In genomic region chr4:74474345-74475099, GRCh38 we compare ENCODE assay signal across 16 cellular contexts. TPM values are rescaled to one million over a fixed set of nuclear protein-coding genes. Genes with fewer than 3 reads are reported as not detected.
DNase-seq lines count a peak whose midpoint lies in the region; ATAC-seq, FAIRE-seq and TF ChIP-seq lines count a peak whose summit lies in the region.
"Had no signal": no experiment of that assay in that cellular context is flagged by ENCODE, and none has a peak within 500 bp of the region (broad histone marks: within the 10 kb centered on the region; RNA-seq: fewer than 3 reads in every experiment).

No MANE protein-coding gene starts in this region.

- 70% methylated on average over 2 of the region's 4 CpGs; no CpG with 5 or more reads in 1 of the 2 experiments for WGBS in IMR-90 (ENCODE audit: extremely low coverage in 2 of 2, insufficient read length in 1 of 2), 2 experiments

- peak overlapping the region; percentile 71 for H3K27ac ChIP-seq in ACC112 (ENCODE audit: low read depth, low read length)
- H3K27ac ChIP-seq in IMR-90 (ENCODE audit: insufficient read depth, low read length): no peak overlapping the region
- H3K27ac ChIP-seq: ovary had no signal

- ATAC-seq in IMR-90 (ENCODE audit: low read depth) (peak; percentile 69), GM18909 (IDR thresholded peaks at IDR 0.05; ENCODE audit: poor library complexity, unreplicated experiment) (no peak)
- ATAC-seq in activated CD8-positive, alpha-beta memory T cell treated with anti-CD3 and anti-CD28 coated beads, Interleukin-2, amount 10 ng/mL, durations not matched to agents 7 days and 5 days: no peak

- peak overlapping the region; percentile 51; the same call in 1 of the 2 replicates for H3K18ac ChIP-seq in IMR-90 (ENCODE audit: low read depth, low read length)

- TF ChIP-seq POLR2A in IMR-90 (IDR thresholded peaks at IDR 0.05; ENCODE audit: low read depth, low read length): no peak

- H3K4me2 ChIP-seq in IMR-90 (ENCODE audit: low read depth, low read length): peak overlapping the region; percentile 78; the same call in 1 of the 2 replicates

- FAIRE-seq in urothelium cell line (lab: Jason Lieb, UNC): no peak

- H3K23ac ChIP-seq in IMR-90 (ENCODE audit: low read depth, low read length): 0 out of 2 replicates have a peak overlapping the region, but pooled peaks have one; percentile 15

- H2AFZ ChIP-seq in ACC112 (ENCODE audit: low read length, unreplicated experiment): no peak overlapping the region
- peak overlapping the region; percentile 54 for H2AFZ ChIP-seq in IMR-90 (replicated peaks; ENCODE audit: low read length, poor library complexity)

- H3K9me3 ChIP-seq in IMR-90 (ENCODE audit: control insufficient read depth, insufficient read depth, low read length): no peaks in the 10 kb centered on the region
- H3K9me3 ChIP-seq: Caco-2, MG63, ovary had no signal

- no peaks in the 10 kb centered on the region for H3K36me3 Mint-ChIP-seq in activated CD8-positive, alpha-beta memory T cell treated with anti-CD3 and anti-CD28 coated beads, Interleukin-2, amount 10 ng/mL, durations not matched to agents 7 days and 5 days

- peak overlapping the region; percentile 60 for H2BK20ac ChIP-seq in IMR-90 (ENCODE audit: low read depth, low read length)

- H3K79me2 ChIP-seq in ACC112 (ENCODE audit: control insufficient read depth, insufficient read depth, low read length, unreplicated experiment): no peaks in the 10 kb centered on the region

- H3K79me1 ChIP-seq in IMR-90 (ENCODE audit: low read depth in 1 of 2, low read length in 2 of 2): no peaks in the 10 kb centered on the region

- peak overlapping the region; percentile 27 to 47; a peak in 2 of 4 replicates for H4K8ac ChIP-seq in IMR-90 (ENCODE audit: low read depth in 2 of 2, low read length in 2 of 2)

- no TSS peak for BruUV-seq in IMR-90 (replicated peaks; lab: Mats Ljungman, UMichigan)

- peaks cover 4% of the 10 kb centered on the region; the same call in 1 of the 2 replicates for H3K9me1 ChIP-seq in IMR-90 (ENCODE audit: insufficient read depth, low read length)

- no peak for TF ChIP-seq CTCF in IMR-90 (conservative IDR thresholded peaks at IDR 0.05; ENCODE audit: low read depth, low read length)
- no peak for TF ChIP-seq CTCF in epithelial cell of esophagus (IDR thresholded peaks at IDR 0.05; ENCODE audit: insufficient read depth, low read depth, low read length, missing control alignments)

- peak overlapping the region; percentile 44; the same call in 1 of the 2 replicates for H4K5ac ChIP-seq in IMR-90 (ENCODE audit: low read depth, low read length)

- no peak overlapping the region for H3K27ac Mint-ChIP-seq in activated CD8-positive, alpha-beta memory T cell treated with anti-CD3 and anti-CD28 coated beads, Interleukin-2, amount 10 ng/mL, durations not matched to agents 7 days and 5 days

- H3K36me3 ChIP-seq in ACC112 (ENCODE audit: insufficient read depth, low read length) (no peaks in the 10 kb centered on the region), IMR-90 (ENCODE audit: control insufficient read depth, insufficient read depth, low read length) (no peaks in the 10 kb centered on the region)
- H3K36me3 ChIP-seq: MG63, ovary had no signal

- peaks cover 31% of the 10 kb centered on the region for H3K4me1 ChIP-seq in ACC112 (ENCODE audit: control insufficient read depth, insufficient read depth, low read length, unreplicated experiment)
- peaks cover 9% of the 10 kb centered on the region for H3K4me1 ChIP-seq in IMR-90 (ENCODE audit: control insufficient read depth, insufficient read depth, low read length)

- H2BK5ac ChIP-seq in IMR-90 (ENCODE audit: low read depth, low read length, poor library complexity, severe bottlenecking): peak overlapping the region; percentile 89

- DNase-seq in IMR-90 (peak; percentile 77), epithelial cell of esophagus (ENCODE audit: low read depth) (peak; percentile 53), lung microvascular endothelial cell (ENCODE audit: low read depth in 2 of 2) (peak; percentile 40 to 92), NCI-H446 (lab: John Stamatoyannopoulos, UW) (no peak), urothelium cell line (ENCODE audit: low spot score) (no peak)
- no peak for DNase-seq in activated CD8-positive, alpha-beta memory T cell treated with anti-CD3 and anti-CD28 coated beads, Interleukin-2, amount 10 ng/mL, durations not matched to agents 7 days and 5 days
- DNase-seq: activated effector memory CD4-positive, alpha-beta T cell treated with Interleukin-2 at 50 U/mL for 16 hours; Caco-2; MG63; NCI-H2029; NCI-H69; ovary; stimulated activated CD4-positive, alpha-beta T cell treated with anti-CD3 and anti-CD28 coated beads, Interleukin-12 subunit alpha, Interleukin-12 subunit beta, amount 100 ng/mL, for 4 hours had no signal

- no peak overlapping the region for H3K4me3 ChIP-seq in ACC112 (ENCODE audit: low read depth, low read length)
- H3K4me3 ChIP-seq in IMR-90 (ENCODE audit: insufficient read depth, low read depth, low read length): no peak overlapping the region; the same call in 1 of the 2 replicates
- H3K4me3 ChIP-seq in epithelial cell of esophagus (ENCODE audit: low read length): no peak overlapping the region
- H3K4me3 ChIP-seq: MG63, ovary had no signal

- no peak overlapping the region for H2AK9ac ChIP-seq in IMR-90 (replicated peaks; ENCODE audit: low read depth, low read length, poor library complexity)

- H3K9me3 Mint-ChIP-seq in activated CD8-positive, alpha-beta memory T cell treated with anti-CD3 and anti-CD28 coated beads, Interleukin-2, amount 10 ng/mL, durations not matched to agents 7 days and 5 days (ENCODE audit: low read depth): no peaks in the 10 kb centered on the region

- peak overlapping the region; percentile 27; the same call in 1 of the 2 replicates for H2AK5ac ChIP-seq in IMR-90 (ENCODE audit: low read depth, low read length)

- peak overlapping the region; percentile 76; the same call in 1 of the 2 replicates for H2BK120ac ChIP-seq in IMR-90 (ENCODE audit: low read depth, low read length)

- H3K14ac ChIP-seq in IMR-90 (replicated peaks; ENCODE audit: low read depth, low read length): peak overlapping the region; percentile 58; the same call in 1 of the 2 replicates

- 0 out of 2 replicates have a peak overlapping the region, but pooled peaks have one; percentile 14 for H4K91ac ChIP-seq in IMR-90 (ENCODE audit: insufficient read depth, low read depth, low read length)

- CTCF ChIA-PET in IMR-90 (lab: Yijun Ruan, JAX): interaction anchor here (0.6 kb wide), 1 partner anchor 35 kb away, joined by 3 read pairs; no protein-coding TSS in a partner anchor
- CTCF ChIA-PET in activated CD8-positive, alpha-beta memory T cell treated with anti-CD3 and anti-CD28 coated beads, Interleukin-2, amount 10 ng/mL, durations not matched to agents 7 days and 5 days (lab: Charles Lee): no interaction called here

- dilution Hi-C loops in IMR-90 (cut with HindIII; ENCODE audit: low sequenced_read_pairs, unreplicated experiment): no loop called here

- H3K4me3 Mint-ChIP-seq in activated CD8-positive, alpha-beta memory T cell treated with anti-CD3 and anti-CD28 coated beads, Interleukin-2, amount 10 ng/mL, durations not matched to agents 7 days and 5 days: no peak overlapping the region

- H4K20me1 ChIP-seq in IMR-90 (ENCODE audit: insufficient read depth, low read length): no peaks in the 10 kb centered on the region

- in situ Hi-C loops in IMR-90 (cut with MboI; ENCODE audit: low sequenced_read_pairs): no loop called here

- POLR2A ChIA-PET in IMR-90 (lab: Charles Lee; ENCODE audit: unreplicated experiment): no interaction called here

- H3K27me3 Mint-ChIP-seq in activated CD8-positive, alpha-beta memory T cell treated with anti-CD3 and anti-CD28 coated beads, Interleukin-2, amount 10 ng/mL, durations not matched to agents 7 days and 5 days: peaks cover 20% of the 10 kb centered on the region

- no peak for TF ChIP-seq RAD21 in IMR-90 (IDR thresholded peaks at IDR 0.05; ENCODE audit: low read length)

- H3K56ac ChIP-seq in IMR-90 (ENCODE audit: extremely low read depth, insufficient read depth, low read length): peak overlapping the region; percentile 20; the same call in 1 of the 2 replicates

- peak overlapping the region; percentile 50 for H2BK15ac ChIP-seq in IMR-90 (ENCODE audit: low read depth, low read length)

- intact Hi-C loops in IMR-90 (cut with micrococcal nuclease): no loop called here

- H3K9ac ChIP-seq in IMR-90 (ENCODE audit: low read depth, low read length): no peak overlapping the region

- H3K4ac ChIP-seq in IMR-90 (ENCODE audit: low read depth, low read length): peak overlapping the region; percentile 27; the same call in 1 of the 2 replicates

- H3K27me3 ChIP-seq in ACC112 (ENCODE audit: insufficient read depth, low read length) (no peaks in the 10 kb centered on the region), IMR-90 (ENCODE audit: control insufficient read depth, insufficient read depth, low read length) (no peaks in the 10 kb centered on the region)
- H3K27me3 ChIP-seq: MG63, ovary had no signal

- no peaks in the 10 kb centered on the region for H3K4me1 Mint-ChIP-seq in activated CD8-positive, alpha-beta memory T cell treated with anti-CD3 and anti-CD28 coated beads, Interleukin-2, amount 10 ng/mL, durations not matched to agents 7 days and 5 days

TF ChIP-seq in IMR-90, 13 proteins besides CTCF, POLR2A, EP300 and RAD21:
- TF ChIP-seq RFX5 (IDR thresholded peaks at IDR 0.05; ENCODE audit: low read depth, low read length): no peak
- no peak for TF ChIP-seq MAFK (IDR thresholded peaks at IDR 0.05; ENCODE audit: low read depth, low read length)
- no peak for TF ChIP-seq MAZ (IDR thresholded peaks at IDR 0.05; ENCODE audit: borderline replicate concordance, low read depth, low read length)
TF ChIP-seq in IMR-90: peak in this region for 0.

RNA-seq across cellular contexts. Expression of gene AREG, which starts 29.6 kb away (rescaled TPM):
- 0.18 and 0.28 TPM in 2 replicates for total RNA-seq in IMR-90 (2012; rRNA removed)
- polyA plus RNA-seq in IMR-90 (2012; rRNA removed): 0.17 and 0.30 TPM in 2 replicates
- 1.3 and 1.4 TPM in 2 replicates for polyA plus RNA-seq in IMR-90 (2012; cell fraction: cytosol; rRNA removed)
- polyA plus RNA-seq in IMR-90 (2012; cell fraction: nucleus; rRNA removed; ENCODE audit: low replicate concordance): 3.1 and 8.0 TPM in 2 replicates
- total RNA-seq in lung microvascular endothelial cell: under 0.01 and 0.22 TPM in 2 replicates
- total RNA-seq in activated CD8-positive, alpha-beta memory T cell treated with anti-CD3 and anti-CD28 coated beads, Interleukin-2, amount 10 ng/mL, durations not matched to agents 7 days and 5 days: under 1 TPM; 0.19 to 0.53 TPM
- total RNA-seq: A673 had no signal

Comparison
In these comparisons a context has a peak if more than half of its experiments do, and no peak if none do; other contexts are left out.
1. DNase-seq: peak in IMR-90 (single experiment), epithelial cell of esophagus (single experiment) and lung microvascular endothelial cell (2 of 2); none in activated CD8-positive, alpha-beta memory T cell treated with anti-CD3 and anti-CD28 coated beads, Interleukin-2, amount 10 ng/mL, durations not matched to agents 7 days and 5 days (single experiment), NCI-H446 (0 of 2) and urothelium cell line (single experiment).